Comparison of ENCODE assay signal across 15 cellular contexts in the genomic region with DNA sequence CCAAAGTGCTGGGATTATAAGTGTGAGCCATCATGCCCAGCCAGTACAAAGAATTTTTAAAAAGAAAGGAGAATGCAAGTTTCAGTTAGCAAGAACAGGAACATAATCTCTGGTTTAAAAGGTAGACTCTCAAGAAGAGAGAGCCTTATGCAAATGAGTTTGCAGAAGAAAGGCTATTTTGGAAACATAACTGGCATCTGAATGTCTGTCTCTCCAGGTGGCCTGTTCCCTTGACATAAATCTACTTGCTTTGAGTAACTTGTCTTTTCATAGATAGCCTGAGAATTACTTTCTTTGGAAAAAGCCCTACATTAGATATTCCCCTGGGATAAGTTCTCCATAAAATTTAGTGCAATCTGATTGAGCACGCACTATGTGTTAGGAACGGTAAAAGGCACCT.
DNase-seq lines count a peak whose midpoint lies in the region; ATAC-seq, FAIRE-seq and TF ChIP-seq lines count a peak whose summit lies in the region.
"Had no signal": no experiment of that assay in that cellular context is flagged by ENCODE, and none has a peak within 500 bp of the region (broad histone marks: within the 10 kb centered on the region; RNA-seq: fewer than 3 reads in every experiment).

No MANE protein-coding gene starts in this region.

- peak; percentile 70 for ATAC-seq in GM19025 (IDR thresholded peaks at IDR 0.05; ENCODE audit: low read depth, unreplicated experiment)
- peak; percentile 61 for ATAC-seq in GM21619 (IDR thresholded peaks at IDR 0.05; ENCODE audit: unreplicated experiment)
- ATAC-seq in HG03095 (IDR thresholded peaks at IDR 0.05; ENCODE audit: unreplicated experiment) = peak; percentile 77
- 0 out of 3 replicates have a peak, but pooled peaks have one; percentile 27 for ATAC-seq in GM12878
- ATAC-seq: activated T-cell treated with anti-CD3 and anti-CD28 coated beads, Interleukin-2, amount 50 U/mL, for 4 hours; effector memory CD8-positive, alpha-beta T cell; gastrocnemius medialis had no signal

- TF ChIP-seq POLR2A in GM12878 (IDR thresholded peaks at IDR 0.05; ENCODE audit: low read depth, low read length) (no peak), uterus (IDR thresholded peaks at IDR 0.05) (no peak)

- SMC1A ChIA-PET in GM12878 (lab: Charles Lee; ENCODE audit: uncharacterized antibody, unreplicated experiment) = no interaction called here

- H3K36me3 ChIP-seq in GM12878 (ENCODE audit: control insufficient read depth in 2 of 2, insufficient read depth in 2 of 2, low read length in 1 of 2) (no peaks in the 10 kb centered on the region), uterus (no peaks in the 10 kb centered on the region)
- H3K36me3 ChIP-seq: gastrocnemius medialis, thoracic aorta had no signal

- DNase-seq in GM12878 (ENCODE audit: low read depth, low spot score) = no peak
- no peak for DNase-seq in NCI-H146 (lab: John Stamatoyannopoulos, UW)
- no peak for DNase-seq in uterus
- no peak for DNase-seq in NCI-H446 (lab: John Stamatoyannopoulos, UW)
- DNase-seq in stimulated activated CD4-positive, alpha-beta T cell treated with anti-CD3 and anti-CD28 coated beads, Interleukin-12 subunit alpha, Interleukin-12 subunit beta, amount 100 ng/mL, for 4 hours = no peak
- DNase-seq: activated T-cell treated with anti-CD3 and anti-CD28 coated beads, Interleukin-2, amount 50 U/mL, for 4 hours; CD8-positive, alpha-beta memory T cell; effector memory CD8-positive, alpha-beta T cell; gastrocnemius medialis; HCEC 1CT had no signal

- intact Hi-C loops in GM12878 (cut with micrococcal nuclease; ENCODE audit: unreplicated experiment) = no loop called here
- intact Hi-C loops in uterus (cut with DNase I; ENCODE audit: low total_unique reads) = no loop called here

- H3K4me1 ChIP-seq in GM12878 (ENCODE audit: control insufficient read depth, insufficient read depth, low read length) = 0 out of 2 replicates have a peak, but pooled peaks cover 5% of the 10 kb centered on the region
- no peaks in the 10 kb centered on the region for H3K4me1 ChIP-seq in uterus
- H3K4me1 ChIP-seq: gastrocnemius medialis had no signal

- no peak overlapping the region for H3K4me2 ChIP-seq in GM12878 (ENCODE audit: control insufficient read depth, insufficient read depth)

- no TSS peak for BruUV-seq in GM12878 (replicated peaks; lab: Mats Ljungman, UMichigan)

- no peak for TF ChIP-seq CTCF in GM12878 (IDR thresholded peaks at IDR 0.05 in 2 of 3, conservative IDR thresholded peaks at IDR 0.05 in 1 of 3; ENCODE audit: control insufficient read depth in 2 of 3, extremely low read depth in 1 of 3, insufficient read depth in 1 of 3, low read depth in 3 of 3, low read length in 3 of 3)
- TF ChIP-seq CTCF in uterus (IDR thresholded peaks at IDR 0.05) = no peak

- H3K27ac ChIP-seq in GM12878 (ENCODE audit: control insufficient read depth, insufficient read depth) (no peak overlapping the region), uterus (no peak overlapping the region)
- H3K27ac ChIP-seq: gastrocnemius medialis, thoracic aorta had no signal

- no peaks in the 10 kb centered on the region for H3K79me2 ChIP-seq in GM12878 (ENCODE audit: control insufficient read depth, insufficient read depth, low read length)

- CTCF ChIA-PET in GM12878 (lab: Yijun Ruan, JAX) = no interaction called here

- TF ChIP-seq RAD21 in GM12878 (IDR thresholded peaks at IDR 0.05; ENCODE audit: insufficient read depth, low read depth, low read length) = no peak

- H3K9me3 ChIP-seq in GM12878 (replicated peaks; ENCODE audit: control insufficient read depth, insufficient read depth, low read length) (no peaks in the 10 kb centered on the region), uterus (no peaks in the 10 kb centered on the region)
- H3K9me3 ChIP-seq: gastrocnemius medialis, thoracic aorta had no signal

- POLR2A ChIA-PET in GM12878 (lab: Charles Lee) = no interaction called here

- RAD21 ChIA-PET in GM12878 (lab: Charles Lee; ENCODE audit: unreplicated experiment) = no interaction called here

- no peak for TF ChIP-seq EP300 in GM12878 (IDR thresholded peaks at IDR 0.05; ENCODE audit: borderline replicate concordance in 1 of 2, control insufficient read depth in 1 of 2, low read depth in 2 of 2, low read length in 2 of 2)

- no peak for FAIRE-seq in GM12878 (lab: Jason Lieb, UNC)
- FAIRE-seq: keratinocyte had no signal

- in situ Hi-C loops in GM12878 (cut with MboI) = no loop called here

- no peaks in the 10 kb centered on the region for H4K20me1 ChIP-seq in GM12878 (ENCODE audit: control insufficient read depth, insufficient read depth)

- no peak overlapping the region for H2AFZ ChIP-seq in GM12878 (ENCODE audit: control insufficient read depth, low read depth, low read length)

- H3K27me3 ChIP-seq in GM12878 (replicated peaks in 1 of 2; ENCODE audit: control insufficient read depth in 2 of 2, insufficient read depth in 2 of 2, low read length in 1 of 2) (peaks cover 0 to 3% of the 10 kb centered on the region in 2 experiments; a peak in 1 of 4 replicates), uterus (no peaks in the 10 kb centered on the region)
- H3K27me3 ChIP-seq: gastrocnemius medialis had no signal

- no peak overlapping the region for H3K9ac ChIP-seq in GM12878 (ENCODE audit: control insufficient read depth, insufficient read depth, low read length)

- H3K4me3 ChIP-seq in GM12878 = no peak overlapping the region
- no peak overlapping the region for H3K4me3 ChIP-seq in uterus
- H3K4me3 ChIP-seq: gastrocnemius medialis, thoracic aorta had no signal

- 53% methylated on average over 2 of the region's 2 CpGs for WGBS in GM12878 (ENCODE audit: insufficient coverage, insufficient replicate concordance, low lambda C conversion rate, missing lambda C conversion rate)

TF ChIP-seq in GM12878, 131 proteins besides CTCF, POLR2A, EP300 and RAD21:
- 0 out of 3 replicates have a peak, but pooled peaks have one; percentile 12 for TF ChIP-seq POU2F2 (IDR thresholded peaks at IDR 0.05; ENCODE audit: borderline replicate concordance, low read depth, low read length)
- TF ChIP-seq, protein P1, sequence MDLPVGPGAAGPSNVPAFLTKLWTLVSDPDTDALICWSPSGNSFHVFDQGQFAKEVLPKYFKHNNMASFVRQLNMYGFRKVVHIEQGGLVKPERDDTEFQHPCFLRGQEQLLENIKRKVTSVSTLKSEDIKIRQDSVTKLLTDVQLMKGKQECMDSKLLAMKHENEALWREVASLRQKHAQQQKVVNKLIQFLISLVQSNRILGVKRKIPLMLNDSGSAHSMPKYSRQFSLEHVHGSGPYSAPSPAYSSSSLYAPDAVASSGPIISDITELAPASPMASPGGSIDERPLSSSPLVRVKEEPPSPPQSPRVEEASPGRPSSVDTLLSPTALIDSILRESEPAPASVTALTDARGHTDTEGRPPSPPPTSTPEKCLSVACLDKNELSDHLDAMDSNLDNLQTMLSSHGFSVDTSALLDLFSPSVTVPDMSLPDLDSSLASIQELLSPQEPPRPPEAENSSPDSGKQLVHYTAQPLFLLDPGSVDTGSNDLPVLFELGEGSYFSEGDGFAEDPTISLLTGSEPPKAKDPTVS (IDR thresholded peaks at IDR 0.05; ENCODE audit: low read depth, low read length) = no peak

Comparison
In these comparisons a context has a peak if more than half of its experiments do, and no peak if none do; other contexts are left out.
1. ATAC-seq: peak in every context shown above with its lines; median percentile 77 in HG03095; 70 in GM19025; 61 in GM21619; 27 in GM12878.